ENCODE assay signal across 1 cellular context in genomic region chr3:185024966-185025365, GRCh38.
TF ChIP-seq lines count a peak whose summit lies in the region.

No MANE protein-coding gene starts in this region.

TF ChIP-seq in K562, 482 proteins besides CTCF, POLR2A, EP300 and RAD21 (continued from another document and continues in another):
- TF ChIP-seq FOXM1 (IDR thresholded peaks at IDR 0.05; ENCODE audit: low read depth) (no peak), FOXM1 (CRISPR knock-in tag; IDR thresholded peaks at IDR 0.05; ENCODE audit: low read depth) (no peak), SIX5 (IDR thresholded peaks at IDR 0.05; ENCODE audit: borderline replicate concordance in 1 of 2, insufficient read depth in 1 of 2, low read depth in 1 of 2, low read length in 2 of 2) (no peak), TEAD1 (CRISPR knock-in tag; IDR thresholded peaks at IDR 0.05) (no peak), NFE2 (IDR thresholded peaks at IDR 0.05; ENCODE audit: low read depth) (peak; percentile 33), JUND (IDR thresholded peaks at IDR 0.05; ENCODE audit: borderline replicate concordance, low read depth, low read length) (peak; percentile 27; the same call in 1 of the 2 replicates), JUND (tag; IDR thresholded peaks at IDR 0.05; ENCODE audit: borderline replicate concordance, low read depth, low read length) (peak; percentile 45; the same call in 1 of the 3 replicates), ARID4B (CRISPR knock-in tag; IDR thresholded peaks at IDR 0.05) (no peak), MAFK (IDR thresholded peaks at IDR 0.05; ENCODE audit: low read length) (no peak), SOX6 (IDR thresholded peaks at IDR 0.05) (0 out of 2 replicates have a peak, but pooled peaks have one; percentile 11), CREM (IDR thresholded peaks at IDR 0.05; ENCODE audit: low read depth) (peak; percentile 70), LEF1 (IDR thresholded peaks at IDR 0.05) (peak; percentile 66; the same call in 1 of the 2 replicates), ZFPM2 (CRISPR knock-in tag; IDR thresholded peaks at IDR 0.05) (no peak), DNMT1 (IDR thresholded peaks at IDR 0.05) (no peak), POLR2AphosphoS5 (IDR thresholded peaks at IDR 0.05; ENCODE audit: control insufficient read depth, insufficient read depth, low read depth, low read length) (no peak), ZKSCAN8 (CRISPR knock-in tag; IDR thresholded peaks at IDR 0.05) (no peak), HNRNPH1 (optimal IDR thresholded peaks at IDR 0.05; ENCODE audit: low read depth, low read length) (no peak), GTF2E2 (tag; IDR thresholded peaks at IDR 0.05) (no peak), TOE1 (IDR thresholded peaks at IDR 0.05; ENCODE audit: borderline replicate concordance) (no peak), TOE1 (CRISPR knock-in tag; IDR thresholded peaks at IDR 0.05; ENCODE audit: borderline replicate concordance, low read depth) (no peak), SP1 (CRISPR knock-in tag; IDR thresholded peaks at IDR 0.05) (no peak), ZNF174 (CRISPR knock-in tag; IDR thresholded peaks at IDR 0.05) (no peak), FOXK2 (conservative IDR thresholded peaks at IDR 0.05 in 1 of 2, IDR thresholded peaks at IDR 0.05 in 1 of 2; ENCODE audit: low read depth in 2 of 2) (no peak), MCM7 (IDR thresholded peaks at IDR 0.05) (no peak), ZNF551 (CRISPR knock-in tag; IDR thresholded peaks at IDR 0.05) (no peak), CREBBP (IDR thresholded peaks at IDR 0.05; ENCODE audit: low read depth, low read length) (no peak), PHB (CRISPR knock-in tag; IDR thresholded peaks at IDR 0.05) (no peak), ZNF217 (CRISPR knock-in tag; IDR thresholded peaks at IDR 0.05) (no peak), ZNF232 (CRISPR knock-in tag; IDR thresholded peaks at IDR 0.05) (no peak), PKNOX1 (IDR thresholded peaks at IDR 0.05) (peak; percentile 92), ZNF184 (CRISPR knock-in tag; IDR thresholded peaks at IDR 0.05) (no peak), SMARCA5 (IDR thresholded peaks at IDR 0.05) (no peak; the same call in 1 of the 2 replicates), RBM25 (IDR thresholded peaks at IDR 0.05; ENCODE audit: low read depth, low read length, severe bottlenecking) (no peak), LCOR (CRISPR knock-in tag; IDR thresholded peaks at IDR 0.05) (0 out of 2 replicates have a peak, but pooled peaks have one; percentile 39), RCOR1 (IDR thresholded peaks at IDR 0.05; ENCODE audit: borderline replicate concordance in 1 of 2, low read depth in 2 of 2, low read length in 2 of 2) (peak in 1 of 2 experiments; percentile 60; a peak in 1 of 4 replicates), TCF7 (IDR thresholded peaks at IDR 0.05; ENCODE audit: borderline replicate concordance) (no peak), STAT5B (CRISPR knock-in tag; IDR thresholded peaks at IDR 0.05) (no peak), ZNF140 (CRISPR knock-in tag; IDR thresholded peaks at IDR 0.05) (no peak), ATF6 (CRISPR knock-in tag; IDR thresholded peaks at IDR 0.05) (no peak), CBFA2T3 (IDR thresholded peaks at IDR 0.05) (peak; percentile 68), SRSF1 (IDR thresholded peaks at IDR 0.05; ENCODE audit: low read depth, low read length) (no peak), NCOA1 (IDR thresholded peaks at IDR 0.05; ENCODE audit: low read depth) (no peak), NCOR1 (IDR thresholded peaks at IDR 0.05) (no peak), CBX2 (IDR thresholded peaks at IDR 0.05; ENCODE audit: insufficient read depth, low read length, poor library complexity, severe bottlenecking) (no peak)
- TF ChIP-seq, protein P1, sequence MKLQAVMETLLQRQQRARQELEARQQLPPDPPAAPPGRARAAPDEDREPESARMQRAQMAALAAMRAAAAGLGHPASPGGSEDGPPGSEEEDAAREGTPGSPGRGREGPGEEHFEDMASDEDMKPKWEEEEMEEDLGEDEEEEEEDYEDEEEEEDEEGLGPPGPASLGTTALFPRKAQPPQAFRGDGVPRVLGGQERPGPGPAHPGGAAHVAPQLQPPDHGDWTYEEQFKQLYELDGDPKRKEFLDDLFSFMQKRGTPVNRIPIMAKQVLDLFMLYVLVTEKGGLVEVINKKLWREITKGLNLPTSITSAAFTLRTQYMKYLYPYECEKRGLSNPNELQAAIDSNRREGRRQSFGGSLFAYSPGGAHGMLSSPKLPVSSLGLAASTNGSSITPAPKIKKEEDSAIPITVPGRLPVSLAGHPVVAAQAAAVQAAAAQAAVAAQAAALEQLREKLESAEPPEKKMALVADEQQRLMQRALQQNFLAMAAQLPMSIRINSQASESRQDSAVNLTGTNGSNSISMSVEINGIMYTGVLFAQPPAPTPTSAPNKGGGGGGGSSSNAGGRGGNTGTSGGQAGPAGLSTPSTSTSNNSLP (IDR thresholded peaks at IDR 0.05; ENCODE audit: borderline replicate concordance, low read depth, low read length) = no peak
- TF ChIP-seq, protein P2, sequence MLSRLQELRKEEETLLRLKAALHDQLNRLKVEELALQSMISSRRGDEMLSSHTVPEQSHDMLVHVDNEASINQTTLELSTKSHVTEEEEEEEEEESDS (CRISPR knock-in tag; IDR thresholded peaks at IDR 0.05) = no peak
- TF ChIP-seq, protein P3, sequence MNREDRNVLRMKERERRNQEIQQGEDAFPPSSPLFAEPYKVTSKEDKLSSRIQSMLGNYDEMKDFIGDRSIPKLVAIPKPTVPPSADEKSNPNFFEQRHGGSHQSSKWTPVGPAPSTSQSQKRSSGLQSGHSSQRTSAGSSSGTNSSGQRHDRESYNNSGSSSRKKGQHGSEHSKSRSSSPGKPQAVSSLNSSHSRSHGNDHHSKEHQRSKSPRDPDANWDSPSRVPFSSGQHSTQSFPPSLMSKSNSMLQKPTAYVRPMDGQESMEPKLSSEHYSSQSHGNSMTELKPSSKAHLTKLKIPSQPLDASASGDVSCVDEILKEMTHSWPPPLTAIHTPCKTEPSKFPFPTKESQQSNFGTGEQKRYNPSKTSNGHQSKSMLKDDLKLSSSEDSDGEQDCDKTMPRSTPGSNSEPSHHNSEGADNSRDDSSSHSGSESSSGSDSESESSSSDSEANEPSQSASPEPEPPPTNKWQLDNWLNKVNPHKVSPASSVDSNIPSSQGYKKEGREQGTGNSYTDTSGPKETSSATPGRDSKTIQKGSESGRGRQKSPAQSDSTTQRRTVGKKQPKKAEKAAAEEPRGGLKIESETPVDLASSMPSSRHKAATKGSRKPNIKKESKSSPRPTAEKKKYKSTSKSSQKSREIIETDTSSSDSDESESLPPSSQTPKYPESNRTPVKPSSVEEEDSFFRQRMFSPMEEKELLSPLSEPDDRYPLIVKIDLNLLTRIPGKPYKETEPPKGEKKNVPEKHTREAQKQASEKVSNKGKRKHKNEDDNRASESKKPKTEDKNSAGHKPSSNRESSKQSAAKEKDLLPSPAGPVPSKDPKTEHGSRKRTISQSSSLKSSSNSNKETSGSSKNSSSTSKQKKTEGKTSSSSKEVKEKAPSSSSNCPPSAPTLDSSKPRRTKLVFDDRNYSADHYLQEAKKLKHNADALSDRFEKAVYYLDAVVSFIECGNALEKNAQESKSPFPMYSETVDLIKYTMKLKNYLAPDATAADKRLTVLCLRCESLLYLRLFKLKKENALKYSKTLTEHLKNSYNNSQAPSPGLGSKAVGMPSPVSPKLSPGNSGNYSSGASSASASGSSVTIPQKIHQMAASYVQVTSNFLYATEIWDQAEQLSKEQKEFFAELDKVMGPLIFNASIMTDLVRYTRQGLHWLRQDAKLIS (CRISPR knock-in tag; IDR thresholded peaks at IDR 0.05) = no peak
- TF ChIP-seq, protein P4, sequence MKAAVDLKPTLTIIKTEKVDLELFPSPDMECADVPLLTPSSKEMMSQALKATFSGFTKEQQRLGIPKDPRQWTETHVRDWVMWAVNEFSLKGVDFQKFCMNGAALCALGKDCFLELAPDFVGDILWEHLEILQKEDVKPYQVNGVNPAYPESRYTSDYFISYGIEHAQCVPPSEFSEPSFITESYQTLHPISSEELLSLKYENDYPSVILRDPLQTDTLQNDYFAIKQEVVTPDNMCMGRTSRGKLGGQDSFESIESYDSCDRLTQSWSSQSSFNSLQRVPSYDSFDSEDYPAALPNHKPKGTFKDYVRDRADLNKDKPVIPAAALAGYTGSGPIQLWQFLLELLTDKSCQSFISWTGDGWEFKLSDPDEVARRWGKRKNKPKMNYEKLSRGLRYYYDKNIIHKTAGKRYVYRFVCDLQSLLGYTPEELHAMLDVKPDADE (conservative IDR thresholded peaks at IDR 0.05; ENCODE audit: control insufficient read depth, low read depth, low read length) = no peak
- TF ChIP-seq, protein P5, sequence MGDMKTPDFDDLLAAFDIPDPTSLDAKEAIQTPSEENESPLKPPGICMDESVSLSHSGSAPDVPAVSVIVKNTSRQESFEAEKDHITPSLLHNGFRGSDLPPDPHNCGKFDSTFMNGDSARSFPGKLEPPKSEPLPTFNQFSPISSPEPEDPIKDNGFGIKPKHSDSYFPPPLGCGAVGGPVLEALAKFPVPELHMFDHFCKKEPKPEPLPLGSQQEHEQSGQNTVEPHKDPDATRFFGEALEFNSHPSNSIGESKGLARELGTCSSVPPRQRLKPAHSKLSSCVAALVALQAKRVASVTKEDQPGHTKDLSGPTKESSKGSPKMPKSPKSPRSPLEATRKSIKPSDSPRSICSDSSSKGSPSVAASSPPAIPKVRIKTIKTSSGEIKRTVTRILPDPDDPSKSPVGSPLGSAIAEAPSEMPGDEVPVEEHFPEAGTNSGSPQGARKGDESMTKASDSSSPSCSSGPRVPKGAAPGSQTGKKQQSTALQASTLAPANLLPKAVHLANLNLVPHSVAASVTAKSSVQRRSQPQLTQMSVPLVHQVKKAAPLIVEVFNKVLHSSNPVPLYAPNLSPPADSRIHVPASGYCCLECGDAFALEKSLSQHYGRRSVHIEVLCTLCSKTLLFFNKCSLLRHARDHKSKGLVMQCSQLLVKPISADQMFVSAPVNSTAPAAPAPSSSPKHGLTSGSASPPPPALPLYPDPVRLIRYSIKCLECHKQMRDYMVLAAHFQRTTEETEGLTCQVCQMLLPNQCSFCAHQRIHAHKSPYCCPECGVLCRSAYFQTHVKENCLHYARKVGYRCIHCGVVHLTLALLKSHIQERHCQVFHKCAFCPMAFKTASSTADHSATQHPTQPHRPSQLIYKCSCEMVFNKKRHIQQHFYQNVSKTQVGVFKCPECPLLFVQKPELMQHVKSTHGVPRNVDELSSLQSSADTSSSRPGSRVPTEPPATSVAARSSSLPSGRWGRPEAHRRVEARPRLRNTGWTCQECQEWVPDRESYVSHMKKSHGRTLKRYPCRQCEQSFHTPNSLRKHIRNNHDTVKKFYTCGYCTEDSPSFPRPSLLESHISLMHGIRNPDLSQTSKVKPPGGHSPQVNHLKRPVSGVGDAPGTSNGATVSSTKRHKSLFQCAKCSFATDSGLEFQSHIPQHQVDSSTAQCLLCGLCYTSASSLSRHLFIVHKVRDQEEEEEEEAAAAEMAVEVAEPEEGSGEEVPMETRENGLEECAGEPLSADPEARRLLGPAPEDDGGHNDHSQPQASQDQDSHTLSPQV (IDR thresholded peaks at IDR 0.05) = no peak
- TF ChIP-seq, protein P6, sequence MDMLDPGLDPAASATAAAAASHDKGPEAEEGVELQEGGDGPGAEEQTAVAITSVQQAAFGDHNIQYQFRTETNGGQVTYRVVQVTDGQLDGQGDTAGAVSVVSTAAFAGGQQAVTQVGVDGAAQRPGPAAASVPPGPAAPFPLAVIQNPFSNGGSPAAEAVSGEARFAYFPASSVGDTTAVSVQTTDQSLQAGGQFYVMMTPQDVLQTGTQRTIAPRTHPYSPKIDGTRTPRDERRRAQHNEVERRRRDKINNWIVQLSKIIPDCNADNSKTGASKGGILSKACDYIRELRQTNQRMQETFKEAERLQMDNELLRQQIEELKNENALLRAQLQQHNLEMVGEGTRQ (CRISPR knock-in tag; IDR thresholded peaks at IDR 0.05) = no peak
